Comparison of ENCODE assay signal across 13 cellular contexts in the genomic region with DNA sequence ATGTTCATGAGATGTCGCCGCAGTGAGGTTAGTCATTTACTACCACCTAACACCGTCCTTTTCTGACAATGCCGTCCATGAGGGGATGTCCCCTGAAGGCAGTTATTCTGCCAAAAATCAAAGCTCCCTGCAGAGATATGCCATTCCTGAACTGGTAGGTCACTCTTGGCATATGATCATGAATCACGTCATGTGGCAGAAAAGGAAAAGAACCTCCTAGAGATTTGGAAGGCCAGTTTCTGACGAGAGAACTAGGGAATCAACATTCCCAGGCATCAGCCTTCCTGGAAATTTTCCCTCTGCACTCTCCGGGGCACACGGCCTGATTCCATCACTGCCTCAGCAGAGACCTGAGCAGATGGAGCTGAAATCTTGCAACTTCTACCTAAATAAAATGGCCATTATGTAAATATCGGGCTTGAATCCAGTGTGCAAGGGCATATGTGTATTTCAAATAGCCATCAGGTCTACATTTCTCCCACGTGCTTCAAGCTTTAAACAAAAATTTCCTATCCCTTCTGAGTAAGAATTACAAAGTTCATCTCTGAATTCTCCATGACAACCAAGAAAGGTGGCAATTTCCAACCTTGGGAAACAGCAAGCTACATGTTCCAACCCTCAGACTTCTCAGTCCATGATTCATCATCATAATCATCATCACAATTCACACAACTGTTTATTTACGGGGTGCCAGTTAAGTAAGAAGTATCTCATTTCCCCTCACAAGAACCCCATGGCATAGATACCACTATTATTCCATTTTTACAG. TPM values are rescaled to one million over a fixed set of nuclear protein-coding genes. Genes with fewer than 3 reads are reported as not detected.
A peak's percentile ranks its signal among the peaks of the same experiment; 100 is the strongest.
DNase-seq lines count a peak whose midpoint lies in the region; ATAC-seq, FAIRE-seq and TF ChIP-seq lines count a peak whose summit lies in the region.
"Had no signal": no experiment of that assay in that cellular context is flagged by ENCODE, and none has a peak within 500 bp of the region (broad histone marks: within the 10 kb centered on the region; RNA-seq: fewer than 3 reads in every experiment).

No MANE protein-coding gene starts in this region.

- no peak for FAIRE-seq in GM12892 (lab: Jason Lieb, UNC)

- no peaks in the 10 kb centered on the region for H3K4me1 ChIP-seq in mammary epithelial cell (ENCODE audit: insufficient read depth, low read length)
- H3K4me1 ChIP-seq in right cardiac atrium (ENCODE audit: control insufficient read depth, insufficient read depth, low read length), result peaks cover 5% of the 10 kb centered on the region
- no peaks in the 10 kb centered on the region for H3K4me1 ChIP-seq in transverse colon
- H3K4me1 ChIP-seq: BE2C had no signal

- 57% methylated on average over 11 of the region's 11 CpGs for WGBS in mammary epithelial cell (ENCODE audit: low coverage, missing lambda C conversion rate)
- WGBS in right cardiac atrium, result 42% methylated on average over 11 of the region's 11 CpGs
- WGBS in transverse colon (ENCODE audit: low coverage in 1 of 2), 2 donors, result 71 to 97% methylated on average over 5 to 11 of the region's 11 CpGs

- TF ChIP-seq CTCF in AG04449 (IDR thresholded peaks at IDR 0.05; ENCODE audit: insufficient read depth, low read length, missing control alignments), result no peak
- TF ChIP-seq CTCF in mammary epithelial cell (conservative IDR thresholded peaks at IDR 0.05 in 1 of 2, IDR thresholded peaks at IDR 0.05 in 1 of 2; ENCODE audit: extremely low read depth in 1 of 2, insufficient read depth in 1 of 2, low read depth in 1 of 2, low read length in 2 of 2), result no peak
- TF ChIP-seq CTCF in transverse colon (IDR thresholded peaks at IDR 0.05), result no peak

- in situ Hi-C loops in mammary epithelial cell (cut with MboI; ENCODE audit: low sequenced_read_pairs in 2 of 2) (no loop called here), transverse colon (cut with MboI; ENCODE audit: low pct_ligation_motif_present in 1 of 4, low pct_unique_long_range_greater_than_20kb in 1 of 4, low sequenced_read_pairs in 3 of 4) (no loop called here)

- H3K4me3 ChIP-seq in AG04449 (ENCODE audit: low read depth, low read length) (no peak overlapping the region), mammary epithelial cell (replicated peaks in 1 of 3; ENCODE audit: insufficient read depth in 1 of 3, low read depth in 2 of 3, low read length in 3 of 3) (no peak overlapping the region), right cardiac atrium (ENCODE audit: low read length) (no peak overlapping the region), transverse colon (no peak overlapping the region)

- H3K27ac ChIP-seq in mammary epithelial cell (ENCODE audit: insufficient read depth, low read depth, low read length) (no peak overlapping the region), right cardiac atrium (ENCODE audit: low read length) (no peak overlapping the region), transverse colon (no peak overlapping the region)

- intact Hi-C loops in mammary epithelial cell (cut with micrococcal nuclease), result no loop called here
- intact Hi-C loops in right cardiac atrium (cut with DNase I), result no loop called here
- intact Hi-C loops in transverse colon (cut with DNase I; ENCODE audit: low total_unique reads), result no loop called here

- no TSS peak for BruUV-seq in mammary epithelial cell (replicated peaks; lab: Mats Ljungman, UMichigan)

- H3K9ac ChIP-seq in mammary epithelial cell (ENCODE audit: insufficient read depth, low read length), result no peak overlapping the region

- ATAC-seq in right cardiac atrium (peak; percentile 63 to 70), HG02981 (IDR thresholded peaks at IDR 0.05; ENCODE audit: unreplicated experiment) (no peak), HG03280 (IDR thresholded peaks at IDR 0.05; ENCODE audit: unreplicated experiment) (no peak)
- ATAC-seq: activated naive CD4-positive, alpha-beta T cell treated with anti-CD3 and anti-CD28 coated beads, Interleukin-2, amount 50 U/mL, for 72 hours had no signal

- no peak overlapping the region for H3K4me2 ChIP-seq in mammary epithelial cell (ENCODE audit: insufficient read depth, low read depth, low read length)

- TF ChIP-seq EP300 in transverse colon (IDR thresholded peaks at IDR 0.05; ENCODE audit: low read depth), result no peak

- CTCF ChIA-PET in AG04449 (lab: Yijun Ruan, JAX) (interaction anchor here (0.9 to 1.3 kb wide), 3 partner anchors 76 to 164 kb away, joined by 3 to 4 read pairs (median 3); no protein-coding TSS in a partner anchor), mammary epithelial cell (lab: Charles Lee; ENCODE audit: low non-redundant PET) (no interaction called here)

- H3K27me3 ChIP-seq in mammary epithelial cell (ENCODE audit: insufficient read depth, low read length), result no peaks in the 10 kb centered on the region
- H3K27me3 ChIP-seq in right cardiac atrium (ENCODE audit: control insufficient read depth, insufficient read depth), result no peaks in the 10 kb centered on the region
- H3K27me3 ChIP-seq in transverse colon, result no peaks in the 10 kb centered on the region
- H3K27me3 ChIP-seq: BE2C had no signal

- POLR2A ChIA-PET in AG04449 (lab: Yijun Ruan, JAX), result no interaction called here

- DNase-seq in AG04449 (ENCODE audit: low read depth, low spot score), result peak; percentile 36
- DNase-seq in HK-2 (ENCODE audit: unreplicated experiment), result peak; percentile 3
- DNase-seq in mammary epithelial cell, result peak; percentile 8
- DNase-seq in right cardiac atrium, result peak in 1 of 3 donors; percentile 49
- DNase-seq in GM12892 (ENCODE audit: insufficient read length), result no peak
- DNase-seq in transverse colon, result no peak
- DNase-seq: BE2C; effector memory CD4-positive, alpha-beta T cell had no signal

- H3K9me3 ChIP-seq in mammary epithelial cell (replicated peaks; ENCODE audit: insufficient read depth, low read length), result no peaks in the 10 kb centered on the region
- H3K9me3 ChIP-seq in right cardiac atrium (ENCODE audit: control insufficient read depth, low read length), result no peaks in the 10 kb centered on the region
- no peaks in the 10 kb centered on the region for H3K9me3 ChIP-seq in transverse colon
- H3K9me3 ChIP-seq: BE2C had no signal

- no peaks in the 10 kb centered on the region for H4K20me1 ChIP-seq in mammary epithelial cell (ENCODE audit: insufficient read depth, low read length)

- H3K36me3 ChIP-seq in mammary epithelial cell (ENCODE audit: insufficient read depth, low read length), result no peaks in the 10 kb centered on the region
- H3K36me3 ChIP-seq in transverse colon, result no peaks in the 10 kb centered on the region
- H3K36me3 ChIP-seq: BE2C had no signal

- no peak overlapping the region for H2AFZ ChIP-seq in mammary epithelial cell (ENCODE audit: low read depth, low read length)

- H3K79me2 ChIP-seq in mammary epithelial cell (ENCODE audit: insufficient read depth, low read length), result no peaks in the 10 kb centered on the region

- dilution Hi-C loops in mammary epithelial cell (cut with HindIII; ENCODE audit: low sequenced_read_pairs), result no loop called here

- TF ChIP-seq POLR2A in GM12892 (IDR thresholded peaks at IDR 0.05; ENCODE audit: low read depth, low read length), result no peak
- no peak for TF ChIP-seq POLR2A in transverse colon (IDR thresholded peaks at IDR 0.05)

RNA-seq across cellular contexts. Expression of a gene that starts 46.5 kb away (rescaled TPM):
- under 1 TPM in 1 of 2 donors, not detected in 1; under 0.01 TPM for total RNA-seq in mammary epithelial cell
- 0.06 TPM for polyA plus RNA-seq in mammary epithelial cell
- polyA minus RNA-seq in mammary epithelial cell, result not detected
- total RNA-seq in right cardiac atrium, result 1 to 10 TPM; 1.3 to 4.7 (median 3.0) TPM
- polyA plus RNA-seq in right cardiac atrium, result 1.3 TPM
- 0.15 TPM for polyA plus RNA-seq in GM12892 (2012; ENCODE audit: missing spikeins)
- 1 to 10 TPM in 3 of 4 donors, not detected in 1; 2.2 to 6.6 (median 5.9) TPM for total RNA-seq in transverse colon
- total RNA-seq: activated CD8-positive, alpha-beta memory T cell treated with anti-CD3 and anti-CD28 coated beads for 36 hours; activated naive CD4-positive, alpha-beta T cell treated with anti-CD3 and anti-CD28 coated beads, Interleukin-2, amount 50 U/mL, for 72 hours; renal cortical epithelial cell had no signal

Comparison
In these comparisons a context has a peak if more than half of its experiments do, and no peak if none do; other contexts are left out.
1. DNase-seq: peak in AG04449 (single experiment), HK-2 (single experiment) and mammary epithelial cell (single experiment); none in GM12892 (single experiment) and transverse colon (single experiment).
2. ATAC-seq: peak in right cardiac atrium (2 of 2); none in HG02981 (single experiment) and HG03280 (single experiment).